ENCODE assay signal across 8 cellular contexts in the genomic region with DNA sequence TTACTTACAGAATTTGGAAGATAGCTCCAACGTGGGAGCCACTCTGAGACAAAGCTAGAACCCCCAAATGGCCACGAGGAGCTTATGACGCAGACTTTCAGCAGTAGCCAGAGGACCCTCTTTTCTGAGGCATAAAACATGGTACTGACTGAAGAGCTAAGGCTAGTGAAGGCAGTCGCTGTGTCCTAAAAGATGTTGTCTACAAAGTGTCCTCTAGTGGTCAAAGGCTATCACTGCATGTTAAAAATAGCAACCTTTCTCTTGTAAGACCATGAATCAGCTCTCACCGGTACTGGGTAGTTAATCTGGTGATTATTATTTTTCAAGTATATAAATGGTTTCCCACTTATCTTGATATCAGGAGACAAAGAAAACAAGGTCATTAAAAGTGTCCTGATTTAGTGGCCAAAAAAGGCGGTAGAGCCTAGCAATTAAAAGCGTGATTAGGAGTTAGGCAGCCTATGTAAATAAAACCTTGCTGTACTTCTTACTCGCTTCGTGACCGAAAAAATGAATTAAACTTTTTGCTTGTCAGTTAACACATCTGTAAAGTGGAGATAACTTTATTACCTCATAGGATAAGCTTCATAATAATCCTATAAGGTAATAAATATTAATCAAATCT. TPM values are rescaled to one million over a fixed set of nuclear protein-coding genes. Genes with fewer than 3 reads are reported as not detected.
A peak's percentile ranks its signal among the peaks of the same experiment; 100 is the strongest.
DNase-seq lines count a peak whose midpoint lies in the region; ATAC-seq, FAIRE-seq and TF ChIP-seq lines count a peak whose summit lies in the region.

No MANE protein-coding gene starts in this region.

- peak; percentile 87 for FAIRE-seq in A549 (lab: Jason Lieb, UNC)
- FAIRE-seq in RCC 7860 (lab: Jason Lieb, UNC) = no peak

- no peak overlapping the region for H3K27ac ChIP-seq in A549

- CTCF ChIA-PET in A549 (lab: Yijun Ruan, JAX) = interaction anchor here (0.6 to 2.8 kb wide), 23 partner anchors 10 to 662 kb away, joined by 3 to 20 read pairs (median 3); partner anchors contain the start of genes THAP2 and ZFC3H1

- H3K4me3 ChIP-seq in A549 = no peak overlapping the region
- H3K4me3 ChIP-seq in GM12875 (ENCODE audit: low read depth, low read length) = no peak overlapping the region
- H3K4me3 ChIP-seq in HFF-Myc (replicated peaks; ENCODE audit: low read depth, low read length) = no peak overlapping the region
- H3K4me3 ChIP-seq in LNCaP clone FGC (ENCODE audit: low read depth, low read length) = no peak overlapping the region

- TF ChIP-seq EP300 in A549 (IDR thresholded peaks at IDR 0.05) = no peak

- TF ChIP-seq RAD21 in A549 (conservative IDR thresholded peaks at IDR 0.05 in 1 of 2, IDR thresholded peaks at IDR 0.05 in 1 of 2) = peak; percentile 47 to 50; a peak in 4 of 5 replicates

- no peaks in the 10 kb centered on the region for H3K27me3 Mint-ChIP-seq in endothelial cell (ENCODE audit: unreplicated experiment)

- no peak overlapping the region for H3K4me3 Mint-ChIP-seq in endothelial cell (ENCODE audit: unreplicated experiment)

- H3K36me3 Mint-ChIP-seq in endothelial cell (ENCODE audit: low read depth, unreplicated experiment) = no peaks in the 10 kb centered on the region

- H3K4me1 Mint-ChIP-seq in endothelial cell (ENCODE audit: unreplicated experiment) = peaks cover 4% of the 10 kb centered on the region

- no peak for TF ChIP-seq POLR2A in A549 (IDR thresholded peaks at IDR 0.05; ENCODE audit: low read length)

- TF ChIP-seq CTCF in A549 (IDR thresholded peaks at IDR 0.05) = peak; percentile 66
- peak; percentile 75; the same call in 1 of the 2 replicates for TF ChIP-seq CTCF in GM12875 (IDR thresholded peaks at IDR 0.05; ENCODE audit: borderline replicate concordance, insufficient read depth, low read depth, low read length)
- peak; percentile 77 for TF ChIP-seq CTCF in HFF-Myc (IDR thresholded peaks at IDR 0.05; ENCODE audit: low read depth, low read length, missing control alignments)
- peak; percentile 88 for TF ChIP-seq CTCF in LNCaP clone FGC (IDR thresholded peaks at IDR 0.05; ENCODE audit: control insufficient read depth, extremely low read depth, insufficient read depth)
- peak; percentile 90 for TF ChIP-seq CTCF in endothelial cell (IDR thresholded peaks at IDR 0.05; ENCODE audit: unreplicated experiment)

- no peaks in the 10 kb centered on the region for H3K9me3 ChIP-seq in A549

- peak; percentile 85 to 98 for ATAC-seq in A549

- no peak overlapping the region for H3K27ac Mint-ChIP-seq in endothelial cell (ENCODE audit: unreplicated experiment)

- H3K9me3 Mint-ChIP-seq in endothelial cell (ENCODE audit: unreplicated experiment) = no peaks in the 10 kb centered on the region

- peak; percentile 66 to 84 for DNase-seq in A549 (ENCODE audit: low read depth in 1 of 2, low spot score in 1 of 2)
- peak; percentile 42 for DNase-seq in HFF-Myc (ENCODE audit: extremely low read depth, low read depth)
- peak; percentile 51 for DNase-seq in LNCaP clone FGC (ENCODE audit: low read depth)
- peak; percentile 43 for DNase-seq in RCC 7860 (ENCODE audit: low spot score)
- DNase-seq in endothelial cell (ENCODE audit: low spot score) = no peak
- peak; percentile 11 for DNase-seq in mucosa of gallbladder (ENCODE audit: low spot score)
- no peak for DNase-seq in activated effector memory CD4-positive, alpha-beta T cell treated with anti-CD3 and anti-CD28 coated beads, Interleukin-2, amount 50 U/mL, for 16 hours

- WGBS in A549 (ENCODE audit: missing lambda C conversion rate) = 15% methylated on average over 10 of the region's 10 CpGs

- peak overlapping the region; percentile 41; the same call in 2 of the 3 replicates for H3K4me2 ChIP-seq in A549

- H3K4me1 ChIP-seq in A549 = peaks cover 4% of the 10 kb centered on the region; the same call in 1 of the 3 replicates

- POLR2A ChIA-PET in A549 (lab: Yijun Ruan, JAX) = no interaction called here

TF ChIP-seq in A549, 52 proteins besides CTCF, POLR2A, EP300 and RAD21:
- TF ChIP-seq SMC3 (IDR thresholded peaks at IDR 0.05) (peak; percentile 55; the same call in 2 of the 3 replicates), JUN (IDR thresholded peaks at IDR 0.05) (no peak)

RNA-seq across cellular contexts. Expression of gene LGR5, which starts 47.0 kb away (rescaled TPM):
- polyA plus RNA-seq in A549 (2011; rRNA removed) (not detected in 2 replicates), A549 (2017; fragmentation: RNase III; extraction: RNeasy Plus Mini Kit Qiagen cat#74134 plus additional on column Dnase treatment) (not detected in 3 replicates)
- polyA plus RNA-seq in A549 (2012; cell fraction: cytosol; rRNA removed) = not detected in 2 replicates
- not detected in 2 replicates for polyA plus RNA-seq in A549 (2012; cell fraction: nucleus; rRNA removed)
- not detected in 2 replicates for polyA minus RNA-seq in A549 (2011; rRNA and poly(A)+ RNA removed)
- total RNA-seq in endothelial cell (ENCODE audit: unreplicated experiment) (1.1 TPM), mucosa of gallbladder (not detected)

Comparison
In these comparisons a context has a peak if more than half of its experiments do, and no peak if none do; other contexts are left out.
1. DNase-seq: peak in A549 (2 of 2), HFF-Myc (single experiment), LNCaP clone FGC (single experiment), RCC 7860 (single experiment) and mucosa of gallbladder (single experiment); none in endothelial cell (single experiment) and activated effector memory CD4-positive, alpha-beta T cell treated with anti-CD3 and anti-CD28 coated beads, Interleukin-2, amount 50 U/mL, for 16 hours (single experiment).
2. Peak in every context shown above with its lines, with median percentiles within 50 percentile points of each other: CTCF ChIP-seq.